Comparison of ENCODE assay signal across 21 cellular contexts in genomic region chr12:22691319-22691718, GRCh38.
"Had no signal": no experiment of that assay in that cellular context is flagged by ENCODE, and none has a peak within 500 bp of the region (broad histone marks: within the 10 kb centered on the region; RNA-seq: fewer than 3 reads in every experiment).

No MANE protein-coding gene starts in this region.

- H3K36me3 ChIP-seq: adrenal gland, ascending aorta, vagina had no signal

- H3K27me3 Mint-ChIP-seq: activated T-cell treated with anti-CD3 and anti-CD28 coated beads, Interleukin-2, amount 50 U/mL, for 24 hours; activated T-helper 17 cell treated with anti-CD3 and anti-CD28 coated beads, Interleukin-2, amount 50 U/mL, for 72 hours; stimulated activated memory B cell treated with anti-CD40 and anti-IgM and Interleukin-4, amounts not matched to agents 10 μg/mL and 1 μg/mL and 100 μg/mL, for 72 hours; type B pancreatic cell had no signal

- H3K27me3 ChIP-seq: adrenal gland, ascending aorta, vagina had no signal

- FAIRE-seq: TTC549 had no signal

- ATAC-seq: activated naive CD4-positive, alpha-beta T cell treated with anti-CD3 and anti-CD28 coated beads, Interleukin-2, amount 50 U/mL, for 72 hours; activated T-helper 17 cell treated with anti-CD3 and anti-CD28 coated beads, Interleukin-2, amount 50 U/mL, for 72 hours; sciatic nerve; stimulated activated memory B cell treated with anti-CD40 and anti-IgM and Interleukin-4, amounts not matched to agents 10 μg/mL and 1 μg/mL and 100 μg/mL, for 72 hours had no signal

- H3K4me1 ChIP-seq: vagina had no signal

- DNase-seq: activated CD8-positive, alpha-beta memory T cell treated with anti-CD3 and anti-CD28 coated beads, Interleukin-2, amount 50 U/mL, for 4 hours; activated T-cell treated with anti-CD3 and anti-CD28 coated beads, Interleukin-2, amount 50 U/mL, for 24 hours; adrenal gland; central memory CD4-positive, alpha-beta T cell; dermis blood vessel endothelial cell; effector CD8-positive, alpha-beta T cell; glutamatergic neuron; hippocampal formation; occipital lobe; posterior cingulate gyrus; small intestine had no signal

- H3K27ac ChIP-seq: adrenal gland, ascending aorta, vagina had no signal

- H3K4me3 Mint-ChIP-seq: activated T-cell treated with anti-CD3 and anti-CD28 coated beads, Interleukin-2, amount 50 U/mL, for 24 hours; activated T-helper 17 cell treated with anti-CD3 and anti-CD28 coated beads, Interleukin-2, amount 50 U/mL, for 72 hours; neural crest cell; stimulated activated memory B cell treated with anti-CD40 and anti-IgM and Interleukin-4, amounts not matched to agents 10 μg/mL and 1 μg/mL and 100 μg/mL, for 72 hours; T-helper 2 cell treated with Interferon-gamma antibody and Interleukin-4, amounts not matched to agents 5 μg/mL and 100 μg/mL, for 36 hours; type B pancreatic cell had no signal

- H3K4me1 Mint-ChIP-seq: neural crest cell had no signal

- H3K4me3 ChIP-seq: adrenal gland, ascending aorta, vagina had no signal

- H3K9me3 ChIP-seq: adrenal gland, ascending aorta, vagina had no signal

- H3K9me3 Mint-ChIP-seq: activated T-cell treated with anti-CD3 and anti-CD28 coated beads, Interleukin-2, amount 50 U/mL, for 24 hours; activated T-helper 17 cell treated with anti-CD3 and anti-CD28 coated beads, Interleukin-2, amount 50 U/mL, for 72 hours had no signal

- H3K27ac Mint-ChIP-seq: activated naive CD4-positive, alpha-beta T cell treated with anti-CD3 and anti-CD28 coated beads, Interleukin-2, amount 50 U/mL, for 72 hours; activated T-cell treated with anti-CD3 and anti-CD28 coated beads, Interleukin-2, amount 50 U/mL, for 24 hours; activated T-helper 17 cell treated with anti-CD3 and anti-CD28 coated beads, Interleukin-2, amount 50 U/mL, for 72 hours; stimulated activated memory B cell treated with anti-CD40 and anti-IgM and Interleukin-4, amounts not matched to agents 10 μg/mL and 1 μg/mL and 100 μg/mL, for 72 hours; T-helper 2 cell treated with Interferon-gamma antibody and Interleukin-4, amounts not matched to agents 5 μg/mL and 100 μg/mL, for 36 hours; type B pancreatic cell had no signal
